8 cellular contexts compared by ENCODE assay signal in genomic region chr16:87854053-87854906, GRCh38. TPM values are rescaled to one million over a fixed set of nuclear protein-coding genes. Genes with fewer than 3 reads are reported as not detected.
DNase-seq lines count a peak whose midpoint lies in the region; ATAC-seq and TF ChIP-seq lines count a peak whose summit lies in the region.

No MANE protein-coding gene starts in this region.

- H3K4me3 ChIP-seq in neutrophil (ENCODE audit: low read depth in 1 of 2, low read length in 1 of 2) = peak overlapping the region; percentile 61 to 65

- CTCF ChIA-PET in MCF 10A (lab: Yijun Ruan, JAX) = interaction anchor here (0.9 to 2.9 kb wide), 3 partner anchors 11 to 75 kb away, joined by 3 to 14 read pairs (median 14); no protein-coding TSS in a partner anchor

- intact Hi-C loops in MCF 10A (cut with micrococcal nuclease) = loop anchor here (5.0 kb wide), 2 partner anchors 47 to 77 kb away; no protein-coding TSS in a partner anchor

- peak overlapping the region; percentile 52 for H3K4me3 Mint-ChIP-seq in MCF 10A (ENCODE audit: unreplicated experiment)

- H3K27ac Mint-ChIP-seq in MCF 10A (ENCODE audit: low read depth, unreplicated experiment) = peak overlapping the region; percentile 83

- peaks cover 88% of the 10 kb centered on the region for H3K36me3 Mint-ChIP-seq in MCF 10A (ENCODE audit: insufficient read depth, unreplicated experiment)

- DNase-seq in CMK (ENCODE audit: low read depth) (peak; percentile 69), NCI-H526 (lab: John Stamatoyannopoulos, UW) (peak; percentile 83), MCF 10A (ENCODE audit: unreplicated experiment) (peak; percentile 61), AG20443 (ENCODE audit: low spot score) (no peak), NCI-H2227 treated with DMSO at 0.1 percent for 48 hours (lab: John Stamatoyannopoulos, UW) (no peak)
- DNase-seq in activated CD4-positive, alpha-beta T cell treated with anti-CD3 and anti-CD28 coated beads for 1 hour = no peak

- H3K9me3 ChIP-seq in neutrophil = no peaks in the 10 kb centered on the region

- peaks cover 36% of the 10 kb centered on the region for H3K4me1 Mint-ChIP-seq in MCF 10A (ENCODE audit: insufficient read depth, unreplicated experiment)

- H3K27me3 ChIP-seq in neutrophil = no peaks in the 10 kb centered on the region

- TF ChIP-seq CTCF in MCF 10A (IDR thresholded peaks at IDR 0.05; ENCODE audit: unreplicated experiment) (no peak), neutrophil (IDR thresholded peaks at IDR 0.05) (no peak)

- TSS peak; percentile 94 for BruUV-seq in MCF 10A (replicated peaks; lab: Mats Ljungman, UMichigan)

- no peaks in the 10 kb centered on the region for H3K36me3 ChIP-seq in neutrophil

- H3K4me1 ChIP-seq in neutrophil (ENCODE audit: control insufficient read depth in 1 of 2, insufficient read depth in 1 of 2, low read depth in 1 of 2, low read length in 1 of 2) = peaks cover 55% of the 10 kb centered on the region in 2 experiments

- H3K27ac ChIP-seq in neutrophil = peak overlapping the region; percentile 69

- no peaks in the 10 kb centered on the region for H3K9me3 Mint-ChIP-seq in MCF 10A (ENCODE audit: unreplicated experiment)

- ATAC-seq in HG03439 (IDR thresholded peaks at IDR 0.05; ENCODE audit: unreplicated experiment) = no peak

- H3K27me3 Mint-ChIP-seq in MCF 10A (ENCODE audit: insufficient read depth, unreplicated experiment) = no peaks in the 10 kb centered on the region

- POLR2A ChIA-PET in MCF 10A (lab: Yijun Ruan, JAX) = interaction anchor here (0.6 to 14.0 kb wide), 9 partner anchors 12 to 1637 kb away, joined by 3 to 220 read pairs (median 5); partner anchors contain the start of gene SLC7A5

RNA-seq across cellular contexts. Expression of gene SLC7A5, which starts 15.0 kb away (rescaled TPM):
- total RNA-seq in MCF 10A (2022) = 794 and 1,007 TPM in 2 replicates

Comparison
In these comparisons a context has a peak if more than half of its experiments do, and no peak if none do; other contexts are left out.
1. DNase-seq: peak in CMK (single experiment), NCI-H526 (2 of 2) and MCF 10A (single experiment); none in AG20443 (single experiment), NCI-H2227 treated with DMSO at 0.1 percent for 48 hours (single experiment) and activated CD4-positive, alpha-beta T cell treated with anti-CD3 and anti-CD28 coated beads for 1 hour (single experiment).